Comparison of ENCODE assay signal across 12 cellular contexts in genomic region chr6:2158596-2159271, GRCh38.
DNase-seq lines count a peak whose midpoint lies in the region; ATAC-seq and TF ChIP-seq lines count a peak whose summit lies in the region.
"Had no signal": no experiment of that assay in that cellular context is flagged by ENCODE, and none has a peak within 500 bp of the region (broad histone marks: within the 10 kb centered on the region; RNA-seq: fewer than 3 reads in every experiment).

No MANE protein-coding gene starts in this region.

- peaks cover 10% of the 10 kb centered on the region for H3K4me1 ChIP-seq in GM23338 (ENCODE audit: insufficient read depth)
- H3K4me1 ChIP-seq in adipocyte (ENCODE audit: control insufficient read depth, insufficient read depth, low read length): peaks cover 36% of the 10 kb centered on the region
- peaks cover 0 to 9% of the 10 kb centered on the region in 2 donors for H3K4me1 ChIP-seq in gastrocnemius medialis

- H3K79me2 ChIP-seq in GM23338 (replicated peaks; ENCODE audit: insufficient read depth): peaks cover 41% of the 10 kb centered on the region

- DNase-seq in AG09319 (ENCODE audit: extremely low read depth, low read depth) (no peak), GM23338 (ENCODE audit: low spot score) (peak; percentile 96), adipocyte (ENCODE audit: low read depth) (peak; percentile 38), kidney epithelial cell (ENCODE audit: low read depth) (no peak), lower leg skin (ENCODE audit: low spot score in 2 of 2) (no peak), gastrocnemius medialis (no peak)
- DNase-seq: activated T-cell treated with anti-CD3 and anti-CD28 coated beads for 4 hours; NK-92 treated with Interleukin-12 subunit alpha and Interleukin-12 subunit beta, amount 100 ng/mL, for 24 hours; retina; substantia nigra had no signal

- H3K4me1 Mint-ChIP-seq in GM23338: peaks cover 24% of the 10 kb centered on the region

- ATAC-seq in GM23338 (peak; percentile 100), GM18502 (IDR thresholded peaks at IDR 0.05; ENCODE audit: poor library complexity, unreplicated experiment) (no peak), GM21717 (IDR thresholded peaks at IDR 0.05; ENCODE audit: unreplicated experiment) (no peak), gastrocnemius medialis (no peak)

- 0 out of 2 replicates have a peak, but pooled peaks cover 6% of the 10 kb centered on the region for H4K20me1 ChIP-seq in GM23338 (replicated peaks; ENCODE audit: insufficient read depth)

- in situ Hi-C loops in gastrocnemius medialis (cut with MboI; ENCODE audit: low sequenced_read_pairs in 4 of 4): no loop called here

- H3K9me2 ChIP-seq in GM23338 (ENCODE audit: insufficient read depth): no peaks in the 10 kb centered on the region

- intact Hi-C loops in lower leg skin (cut with DNase I; ENCODE audit: low total_unique reads) (no loop called here), gastrocnemius medialis (cut with DNase I; ENCODE audit: low total_unique reads) (no loop called here)

- no peak overlapping the region for H3K27ac Mint-ChIP-seq in GM23338

- H3K9me3 Mint-ChIP-seq in GM23338: peaks cover 3% of the 10 kb centered on the region; the same call in 2 of the 3 replicates

- H3K27me3 ChIP-seq in GM23338 (ENCODE audit: insufficient read depth) (no peaks in the 10 kb centered on the region), adipocyte (replicated peaks; ENCODE audit: control insufficient read depth, insufficient read depth, low read length) (no peaks in the 10 kb centered on the region), kidney epithelial cell (ENCODE audit: control insufficient read depth, insufficient read depth, low read length) (no peaks in the 10 kb centered on the region), gastrocnemius medialis (no peaks in the 10 kb centered on the region)

- no peak overlapping the region for H3K27ac ChIP-seq in GM23338 (ENCODE audit: low read depth)
- H3K27ac ChIP-seq in gastrocnemius medialis: no peak overlapping the region

- peaks cover 5% of the 10 kb centered on the region; the same call in 2 of the 3 replicates for H3K36me3 Mint-ChIP-seq in GM23338 (ENCODE audit: low read depth)

- no peak overlapping the region for H3K4me2 ChIP-seq in GM23338

- no peaks in the 10 kb centered on the region for H3K27me3 Mint-ChIP-seq in GM23338 (ENCODE audit: insufficient read depth, low read depth, poor library complexity)

- no peaks in the 10 kb centered on the region for H3K9me3 ChIP-seq in adipocyte (ENCODE audit: control insufficient read depth, low read length)
- no peaks in the 10 kb centered on the region for H3K9me3 ChIP-seq in gastrocnemius medialis

- no peak for TF ChIP-seq POLR2A in lower leg skin (IDR thresholded peaks at IDR 0.05)
- no peak for TF ChIP-seq POLR2A in gastrocnemius medialis (IDR thresholded peaks at IDR 0.05)

- no peak overlapping the region for H3K9ac ChIP-seq in adipocyte (ENCODE audit: low read length)

- no peak overlapping the region for H2AFZ ChIP-seq in GM23338

- H3K4me3 ChIP-seq in GM23338: no peak overlapping the region
- H3K4me3 ChIP-seq in adipocyte (ENCODE audit: low read length): no peak overlapping the region
- H3K4me3 ChIP-seq in kidney epithelial cell (ENCODE audit: low read depth, low read length): no peak overlapping the region
- no peak overlapping the region for H3K4me3 ChIP-seq in lower leg skin (ENCODE audit: low read depth, poor library complexity, severe bottlenecking)
- no peak overlapping the region for H3K4me3 ChIP-seq in gastrocnemius medialis

- TF ChIP-seq CTCF in AG09319 (IDR thresholded peaks at IDR 0.05; ENCODE audit: low read depth, low read length): peak; percentile 34
- TF ChIP-seq CTCF in GM23338 (conservative IDR thresholded peaks at IDR 0.05; ENCODE audit: low read depth in 2 of 2): peak; percentile 89 to 92
- peak; percentile 50 for TF ChIP-seq CTCF in kidney epithelial cell (IDR thresholded peaks at IDR 0.05; ENCODE audit: insufficient read depth, low read length, poor library complexity, severe bottlenecking)
- no peak for TF ChIP-seq CTCF in lower leg skin (IDR thresholded peaks at IDR 0.05)
- TF ChIP-seq CTCF in gastrocnemius medialis (IDR thresholded peaks at IDR 0.05 in 4 of 5, conservative IDR thresholded peaks at IDR 0.05 in 1 of 5): peak in 1 of 5 experiments; percentile 21

- 67% methylated on average over 12 of the region's 12 CpGs for WGBS in lower leg skin, 2 donors

- no peak overlapping the region for H3K4me3 Mint-ChIP-seq in GM23338

- no peaks in the 10 kb centered on the region for H3K36me3 ChIP-seq in GM23338 (ENCODE audit: insufficient read depth)
- H3K36me3 ChIP-seq in adipocyte (ENCODE audit: control insufficient read depth, insufficient read depth, low read length, severe bottlenecking): no peaks in the 10 kb centered on the region
- no peaks in the 10 kb centered on the region for H3K36me3 ChIP-seq in kidney epithelial cell (ENCODE audit: control insufficient read depth, insufficient read depth, low read length)
- H3K36me3 ChIP-seq in gastrocnemius medialis: no peaks in the 10 kb centered on the region

- H3F3A ChIP-seq in GM23338 (replicated peaks; ENCODE audit: low read depth): no peaks in the 10 kb centered on the region

TF ChIP-seq in GM23338, 12 proteins besides CTCF, POLR2A, EP300 and RAD21 (continues in another document):
- TF ChIP-seq ZNF114 (CRISPR knock-in tag; IDR thresholded peaks at IDR 0.05) (no peak), EZH2phosphoT487 (IDR thresholded peaks at IDR 0.05; ENCODE audit: unreplicated experiment) (no peak), STAT1 (IDR thresholded peaks at IDR 0.05; ENCODE audit: unreplicated experiment) (no peak), NANOG (IDR thresholded peaks at IDR 0.05; ENCODE audit: borderline replicate concordance) (no peak), REST (IDR thresholded peaks at IDR 0.05; ENCODE audit: unreplicated experiment) (no peak), JUNB (IDR thresholded peaks at IDR 0.05; ENCODE audit: unreplicated experiment) (no peak), ZNF331 (CRISPR knock-in tag; IDR thresholded peaks at IDR 0.05; ENCODE audit: low read depth) (no peak), POLR2AphosphoS5 (IDR thresholded peaks at IDR 0.05; ENCODE audit: low read depth) (no peak), EZH2 (IDR thresholded peaks at IDR 0.05; ENCODE audit: low read depth, unreplicated experiment) (no peak)

Comparison
In these comparisons a context has a peak if more than half of its experiments do, and no peak if none do; other contexts are left out.
1. DNase-seq: peak in GM23338 (single experiment) and adipocyte (single experiment); none in AG09319 (single experiment), kidney epithelial cell (single experiment), lower leg skin (0 of 2) and gastrocnemius medialis (0 of 2).
2. CTCF ChIP-seq: peak in AG09319 (single experiment), GM23338 (2 of 2) and kidney epithelial cell (single experiment); none in lower leg skin (0 of 3).